Comparison of ENCODE assay signal across 10 cellular contexts in genomic region chr19:2495651-2496316, GRCh38. TPM values are rescaled to one million over a fixed set of nuclear protein-coding genes. Genes with fewer than 3 reads are reported as not detected.
DNase-seq lines count a peak whose midpoint lies in the region; ATAC-seq, FAIRE-seq and TF ChIP-seq lines count a peak whose summit lies in the region.
"Had no signal": no experiment of that assay in that cellular context is flagged by ENCODE, and none has a peak within 500 bp of the region (broad histone marks: within the 10 kb centered on the region; RNA-seq: fewer than 3 reads in every experiment).

No MANE protein-coding gene starts in this region.

- CTCF ChIA-PET in HEK293 (lab: Yijun Ruan, JAX) = interaction anchor here (1.0 kb wide), 1 partner anchor 17 kb away, joined by 4 read pairs; no protein-coding TSS in a partner anchor

- H3K4me2 ChIP-seq in astrocyte (ENCODE audit: low read length) = peak overlapping the region; percentile 89

- H3K36me3 ChIP-seq in HEK293 (ENCODE audit: control insufficient read depth in 2 of 2, insufficient read depth in 1 of 2, low read length in 2 of 2) (no peaks in the 10 kb centered on the region), astrocyte (ENCODE audit: insufficient read depth, low read length) (no peaks in the 10 kb centered on the region), stomach (no peaks in the 10 kb centered on the region)

- H3K9ac ChIP-seq in astrocyte (ENCODE audit: low read length) = peak overlapping the region; percentile 83

- POLR2A ChIA-PET in HEK293 (lab: Yijun Ruan, JAX) = interaction anchor here (0.9 to 13.1 kb wide), 3 partner anchors 8 to 34 kb away, joined by 3 to 168 read pairs (median 4); partner anchors contain the start of gene GADD45B

- TF ChIP-seq POLR2A in stomach (IDR thresholded peaks at IDR 0.05) = no peak

- H3K27me3 Mint-ChIP-seq in astrocyte (ENCODE audit: low read depth, unreplicated experiment) = no peaks in the 10 kb centered on the region

- H3K4me1 ChIP-seq in HEK293 (ENCODE audit: control insufficient read depth, insufficient read depth, low read length) = no peaks in the 10 kb centered on the region
- H3K4me1 ChIP-seq in astrocyte (ENCODE audit: insufficient read depth, low read length) = peaks cover 44% of the 10 kb centered on the region
- peaks cover 25 to 46% (median 41%) of the 10 kb centered on the region in 4 donors for H3K4me1 ChIP-seq in stomach

- peaks cover 22% of the 10 kb centered on the region for H3K4me1 Mint-ChIP-seq in astrocyte (ENCODE audit: low read depth, unreplicated experiment)

- H4K20me1 ChIP-seq in astrocyte (ENCODE audit: insufficient read depth, low read length) = no peaks in the 10 kb centered on the region

- H3K27ac Mint-ChIP-seq in astrocyte (ENCODE audit: unreplicated experiment) = peak overlapping the region; percentile 75

- H3K4me3 ChIP-seq in HEK293 (ENCODE audit: low read depth, low read length) (no peak overlapping the region), astrocyte (ENCODE audit: insufficient read depth, low read depth, low read length) (no peak overlapping the region), stomach (peak overlapping the region; percentile 50 to 58 (median 57))

- H3K27me3 ChIP-seq in astrocyte (ENCODE audit: insufficient read depth, low read length) (no peaks in the 10 kb centered on the region), stomach (no peaks in the 10 kb centered on the region)

- 10 to 23% (median 18%) methylated on average over 15 to 16 of the region's 16 CpGs for whole genome bisulfite sequencing in stomach, 5 donors

- TF ChIP-seq CTCF in HEK293 (tag by site-specific recombination; IDR thresholded peaks at IDR 0.05) (no peak), astrocyte (IDR thresholded peaks at IDR 0.05; ENCODE audit: insufficient read depth, low read depth, low read length) (no peak), stomach (IDR thresholded peaks at IDR 0.05) (no peak)

- H3K9me3 ChIP-seq in HEK293 (ENCODE audit: control insufficient read depth, insufficient read depth, low read depth, low read length) (no peaks in the 10 kb centered on the region), astrocyte (ENCODE audit: insufficient read depth, low read depth, low read length) (no peaks in the 10 kb centered on the region), stomach (no peaks in the 10 kb centered on the region)

- DNase-seq in astrocyte (ENCODE audit: low read depth) (no peak), kidney tubule cell (ENCODE audit: low spot score) (peak; percentile 47), stomach (peak; percentile 65), DMS53 (lab: John Stamatoyannopoulos, UW) (no peak)
- DNase-seq: NK-92 treated with Interleukin-12 subunit alpha and Interleukin-12 subunit beta, amount 100 ng/mL, for 24 hours had no signal

- H3K36me3 Mint-ChIP-seq in astrocyte (ENCODE audit: low read depth, unreplicated experiment) = no peaks in the 10 kb centered on the region

- FAIRE-seq in astrocyte (lab: Jason Lieb, UNC) = no peak
- FAIRE-seq: endometrium had no signal

- no peak overlapping the region for H2AFZ ChIP-seq in astrocyte (ENCODE audit: low read depth, low read length)

- no peak for TF ChIP-seq EP300 in stomach (IDR thresholded peaks at IDR 0.05)

- no peak overlapping the region for H3K4me3 Mint-ChIP-seq in astrocyte (ENCODE audit: unreplicated experiment)

- intact Hi-C loops in stomach (cut with DNase I; ENCODE audit: low total_unique reads) = no loop called here

- no peaks in the 10 kb centered on the region for H3K79me2 ChIP-seq in astrocyte (ENCODE audit: insufficient read depth, low read length)

- H3K9me3 Mint-ChIP-seq in astrocyte (ENCODE audit: unreplicated experiment) = peaks cover 3% of the 10 kb centered on the region

- H3K27ac ChIP-seq in HEK293 (ENCODE audit: extremely low read depth, low read depth, low read length) (no peak overlapping the region), astrocyte (ENCODE audit: low read depth, low read length) (peak overlapping the region; percentile 67), stomach (peak overlapping the region; percentile 87 to 95 (median 90))

- no peak for ATAC-seq in HG03469 (IDR thresholded peaks at IDR 0.05; ENCODE audit: unreplicated experiment)
- no peak for ATAC-seq in GM19452 (IDR thresholded peaks at IDR 0.05; ENCODE audit: unreplicated experiment)
- no peak for ATAC-seq in GM21360 (IDR thresholded peaks at IDR 0.05; ENCODE audit: unreplicated experiment)

TF ChIP-seq in HEK293, 187 proteins besides CTCF, POLR2A, EP300 and RAD21:
- 0 out of 2 replicates have a peak, but pooled peaks have one; percentile 12 for TF ChIP-seq ZFHX2 (tag by site-specific recombination; conservative IDR thresholded peaks at IDR 0.05)
- no peak for TF ChIP-seq ZNF707 (tag by site-specific recombination; IDR thresholded peaks at IDR 0.05)
- TF ChIP-seq SCRT2 (tag by site-specific recombination; IDR thresholded peaks at IDR 0.05) = no peak
- 0 out of 2 replicates have a peak, but pooled peaks have one; percentile 28 for TF ChIP-seq EGR2 (tag by site-specific recombination; IDR thresholded peaks at IDR 0.05; ENCODE audit: low read depth)
- TF ChIP-seq, protein P1, sequence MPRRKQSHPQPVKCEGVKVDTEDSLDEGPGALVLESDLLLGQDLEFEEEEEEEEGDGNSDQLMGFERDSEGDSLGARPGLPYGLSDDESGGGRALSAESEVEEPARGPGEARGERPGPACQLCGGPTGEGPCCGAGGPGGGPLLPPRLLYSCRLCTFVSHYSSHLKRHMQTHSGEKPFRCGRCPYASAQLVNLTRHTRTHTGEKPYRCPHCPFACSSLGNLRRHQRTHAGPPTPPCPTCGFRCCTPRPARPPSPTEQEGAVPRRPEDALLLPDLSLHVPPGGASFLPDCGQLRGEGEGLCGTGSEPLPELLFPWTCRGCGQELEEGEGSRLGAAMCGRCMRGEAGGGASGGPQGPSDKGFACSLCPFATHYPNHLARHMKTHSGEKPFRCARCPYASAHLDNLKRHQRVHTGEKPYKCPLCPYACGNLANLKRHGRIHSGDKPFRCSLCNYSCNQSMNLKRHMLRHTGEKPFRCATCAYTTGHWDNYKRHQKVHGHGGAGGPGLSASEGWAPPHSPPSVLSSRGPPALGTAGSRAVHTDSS (tag by site-specific recombination; IDR thresholded peaks at IDR 0.05) = peak; percentile 28; the same call in 1 of the 2 replicates

RNA-seq across cellular contexts. Expression of gene GADD45B, which starts 19.9 kb away (rescaled TPM):
- total RNA-seq in astrocyte = 161 and 190 TPM in 2 replicates
- 100 to 1,000 TPM in 1 of 5 donors, 10 to 100 TPM in 4; 61.6 to 588 (median 91.0) TPM for total RNA-seq in stomach
- polyA plus RNA-seq in stomach = 10 to 100 TPM; 52.9 to 92.1 (median 53.8) TPM

RNA-seq across cellular contexts. Expression of gene LMNB2, which starts 39.0 kb away (rescaled TPM):
- total RNA-seq in astrocyte = 64.0 and 72.1 TPM in 2 replicates
- 10 to 100 TPM; 19.8 to 76.8 (median 29.0) TPM for total RNA-seq in stomach
- polyA plus RNA-seq in stomach = 10 to 100 TPM; 12.2 to 19.7 (median 13.6) TPM

Comparison
In these comparisons a context has a peak if more than half of its experiments do, and no peak if none do; other contexts are left out.
1. H3K4me3 ChIP-seq: peak in stomach (4 of 4); none in HEK293 (single experiment) and astrocyte (single experiment).
2. DNase-seq: peak in kidney tubule cell (single experiment) and stomach (single experiment); none in astrocyte (single experiment) and DMS53 (single experiment).